ENCODE assay signal across 8 cellular contexts in genomic region chr4:151760713-151761661, GRCh38. TPM values are rescaled to one million over a fixed set of nuclear protein-coding genes. Genes with fewer than 3 reads are reported as not detected.
A peak's percentile ranks its signal among the peaks of the same experiment; 100 is the strongest.
DNase-seq lines count a peak whose midpoint lies in the region; ATAC-seq and TF ChIP-seq lines count a peak whose summit lies in the region.

Gene GATB, minus strand, starts transcription at chr4:151761007. Its CDS starts 25 bp downstream, at chr4:151760982.

- peak; percentile 40 to 42 for TF ChIP-seq POLR2A in uterus (IDR thresholded peaks at IDR 0.05)

- peak within 1 kb of the TSS; percentile 99 for H3K4me3 ChIP-seq in right cardiac atrium (ENCODE audit: low read length)
- peak within 1 kb of the TSS; percentile 52 to 63 for H3K4me3 ChIP-seq in uterus

- no peaks in the 10 kb centered on the region for H3K9me3 ChIP-seq in right cardiac atrium (ENCODE audit: control insufficient read depth, low read length)
- no peaks in the 10 kb centered on the region for H3K9me3 ChIP-seq in uterus

- peak; percentile 99 for ATAC-seq in GM18502 (IDR thresholded peaks at IDR 0.05; ENCODE audit: poor library complexity, unreplicated experiment)
- peak; percentile 100 for ATAC-seq in HG02970 (IDR thresholded peaks at IDR 0.05; ENCODE audit: low FRiP score, unreplicated experiment)
- peak; percentile 100 for ATAC-seq in right cardiac atrium

- peaks cover 2% of the 10 kb centered on the region for H3K4me1 ChIP-seq in right cardiac atrium (ENCODE audit: control insufficient read depth, insufficient read depth, low read length)
- no peaks in the 10 kb centered on the region for H3K4me1 ChIP-seq in uterus

- intact Hi-C loops in T-helper 2 cell treated with Interferon-gamma antibody and Interleukin-4, amounts not matched to agents 100 ng/mL and 5 ng/mL, for 36 hours (cut with micrococcal nuclease), result loop anchor here (1.0 to 10.0 kb wide), 7 partner anchors 339 to 1356 kb away; partner anchors contain the start of genes FBXW7, LRBA and RPS3A
- intact Hi-C loops in right cardiac atrium (cut with DNase I), result no loop called here
- intact Hi-C loops in uterus (cut with DNase I; ENCODE audit: low total_unique reads), result no loop called here

- DNase-seq in NCI-H187 treated with DMSO at 0.1 percent for 48 hours (lab: John Stamatoyannopoulos, UW) (peak; percentile 79), anterior cingulate cortex (lab: John Stamatoyannopoulos, UW) (peak; percentile 60 to 98 (median 94)), right cardiac atrium (peak; percentile 93 to 96 (median 95)), pulmonary artery endothelial cell (ENCODE audit: low read depth, low spot score) (peak; percentile 83), uterus (peak; percentile 93 to 94)

- 5% methylated on average over 35 of the region's 35 CpGs for WGBS in right cardiac atrium

- H3K27ac ChIP-seq in right cardiac atrium (ENCODE audit: low read length), result peak within 1 kb of the TSS; percentile 94
- peak within 1 kb of the TSS; percentile 57 to 58 for H3K27ac ChIP-seq in uterus

- H3K27me3 ChIP-seq in right cardiac atrium (ENCODE audit: control insufficient read depth, insufficient read depth), result no peaks in the 10 kb centered on the region
- H3K27me3 ChIP-seq in uterus, result no peaks in the 10 kb centered on the region

- peak; percentile 27 to 68 (median 46) for TF ChIP-seq CTCF in uterus (IDR thresholded peaks at IDR 0.05)

- H3K36me3 ChIP-seq in uterus, result no peaks in the 10 kb centered on the region

RNA-seq across cellular contexts. Expression of gene GATB, which starts in this region (rescaled TPM):
- 14.2 and 15.7 TPM in 2 replicates for total RNA-seq in T-helper 2 cell treated with Interferon-gamma antibody and Interleukin-4, amounts not matched to agents 100 ng/mL and 5 ng/mL, for 36 hours
- total RNA-seq in right cardiac atrium, result 100 to 1,000 TPM in 1 of 4 donors, 10 to 100 TPM in 3; 87.5 to 104 (median 91.0) TPM
- polyA plus RNA-seq in right cardiac atrium, result 182 TPM
- 16.4 and 21.0 TPM in 2 replicates for total RNA-seq in pulmonary artery endothelial cell
- 10 to 100 TPM in 2 of 4 donors, 1 to 10 TPM in 2; 2.8 to 31.5 (median 12.4) TPM for total RNA-seq in uterus

Comparison
In these comparisons a context has a peak if more than half of its experiments do, and no peak if none do; other contexts are left out.
1. Peak in every context shown above with its lines: DNase-seq, ATAC-seq, H3K4me3 ChIP-seq and H3K27ac ChIP-seq.